ENCODE assay signal across 12 cellular contexts in the genomic region with DNA sequence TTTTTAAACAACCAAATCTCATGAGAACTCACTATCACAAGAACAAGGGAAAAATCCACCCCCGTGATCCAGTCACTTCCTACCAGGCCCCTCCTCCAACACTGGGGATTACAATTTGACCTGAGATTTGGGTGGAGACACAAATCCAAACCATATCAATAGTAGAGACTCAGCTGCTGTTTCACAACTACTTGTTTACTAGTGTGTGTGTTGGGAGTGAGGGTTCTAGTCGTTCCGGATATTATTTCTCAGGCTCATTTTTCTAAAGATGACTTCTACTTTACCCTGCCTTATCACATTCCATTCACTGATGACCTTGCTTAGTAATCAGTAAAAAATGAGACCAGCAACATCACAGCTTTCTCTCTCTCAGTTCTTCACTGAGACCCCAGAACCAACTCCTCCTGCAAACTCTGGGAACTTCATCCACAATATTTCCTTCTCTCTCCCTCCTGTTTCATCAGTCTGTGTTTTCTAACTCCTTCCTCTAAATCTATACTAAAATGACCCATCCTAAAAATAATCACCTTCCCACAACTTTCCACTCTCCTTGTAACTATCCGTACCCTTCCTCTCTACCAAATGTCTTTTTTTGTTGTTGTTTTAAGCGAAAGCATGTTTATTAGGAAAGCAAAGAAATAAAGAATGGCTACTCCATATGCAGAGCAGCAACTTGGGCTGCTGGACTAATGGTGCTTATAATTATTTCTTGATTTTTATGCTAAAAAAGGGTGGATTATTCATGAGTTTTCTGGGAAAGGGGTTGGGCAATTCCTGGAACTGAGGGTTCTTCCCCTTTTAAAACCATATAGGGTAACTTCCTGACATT.
DNase-seq lines count a peak whose midpoint lies in the region; ATAC-seq, FAIRE-seq and TF ChIP-seq lines count a peak whose summit lies in the region.
"Had no signal": no experiment of that assay in that cellular context is flagged by ENCODE, and none has a peak within 500 bp of the region (broad histone marks: within the 10 kb centered on the region; RNA-seq: fewer than 3 reads in every experiment).

No MANE protein-coding gene starts in this region.

- peaks cover 4% of the 10 kb centered on the region for H3K9me3 Mint-ChIP-seq in astrocyte (ENCODE audit: unreplicated experiment)
- H3K9me3 Mint-ChIP-seq in glutamatergic neuron (ENCODE audit: unreplicated experiment), result peaks cover 4% of the 10 kb centered on the region

- H3K4me2 ChIP-seq in astrocyte (ENCODE audit: low read length), result peak overlapping the region; percentile 74
- H3K4me2 ChIP-seq in smooth muscle cell, result peak overlapping the region; percentile 76

- intact Hi-C loops in right cardiac atrium (cut with DNase I), result no loop called here

- peaks cover 21% of the 10 kb centered on the region for H3K4me1 Mint-ChIP-seq in astrocyte (ENCODE audit: low read depth, unreplicated experiment)
- no peaks in the 10 kb centered on the region for H3K4me1 Mint-ChIP-seq in glutamatergic neuron (ENCODE audit: low read depth, unreplicated experiment)

- peak overlapping the region; percentile 65 for H3K9ac ChIP-seq in astrocyte (ENCODE audit: low read length)
- H3K9ac ChIP-seq in smooth muscle cell (ENCODE audit: low read depth), result no peak overlapping the region

- H3K27ac Mint-ChIP-seq in astrocyte (ENCODE audit: unreplicated experiment) (peak overlapping the region; percentile 95), glutamatergic neuron (ENCODE audit: unreplicated experiment) (no peak overlapping the region)
- H3K27ac Mint-ChIP-seq: dendritic cell treated with granulocyte-macrophage colony-stimulating factor and Interleukin-4, amounts not matched to agents 40 ng/mL and 50 ng/mL, for 4 days had no signal

- H3F3A ChIP-seq in smooth muscle cell (ENCODE audit: low read depth), result peaks cover 4% of the 10 kb centered on the region

- H3K79me2 ChIP-seq in astrocyte (ENCODE audit: insufficient read depth, low read length), result no peaks in the 10 kb centered on the region
- no peaks in the 10 kb centered on the region for H3K79me2 ChIP-seq in smooth muscle cell (ENCODE audit: low read depth)

- no peaks in the 10 kb centered on the region for H3K36me3 ChIP-seq in astrocyte (ENCODE audit: insufficient read depth, low read length)
- no peaks in the 10 kb centered on the region for H3K36me3 ChIP-seq in smooth muscle cell (ENCODE audit: low read depth)

- H3K4me3 ChIP-seq in astrocyte (ENCODE audit: insufficient read depth, low read depth, low read length), result peak overlapping the region; percentile 16
- H3K4me3 ChIP-seq in right cardiac atrium (ENCODE audit: low read length), result no peak overlapping the region
- H3K4me3 ChIP-seq in smooth muscle cell, result no peak overlapping the region
- H3K4me3 ChIP-seq: SK-N-MC had no signal

- H3K27me3 Mint-ChIP-seq in astrocyte (ENCODE audit: low read depth, unreplicated experiment), result peaks cover 4% of the 10 kb centered on the region
- H3K27me3 Mint-ChIP-seq in glutamatergic neuron (ENCODE audit: unreplicated experiment), result no peaks in the 10 kb centered on the region

- H3K4me3 Mint-ChIP-seq in astrocyte (ENCODE audit: unreplicated experiment), result peak overlapping the region; percentile 25
- H3K4me3 Mint-ChIP-seq in glutamatergic neuron (ENCODE audit: unreplicated experiment), result no peak overlapping the region
- H3K4me3 Mint-ChIP-seq: dendritic cell treated with granulocyte-macrophage colony-stimulating factor and Interleukin-4, amounts not matched to agents 40 ng/mL and 50 ng/mL, for 4 days had no signal

- H3K36me3 Mint-ChIP-seq in astrocyte (ENCODE audit: low read depth, unreplicated experiment), result no peaks in the 10 kb centered on the region
- no peaks in the 10 kb centered on the region for H3K36me3 Mint-ChIP-seq in glutamatergic neuron (ENCODE audit: unreplicated experiment)

- H4K20me1 ChIP-seq in astrocyte (ENCODE audit: insufficient read depth, low read length) (no peaks in the 10 kb centered on the region), smooth muscle cell (ENCODE audit: low read depth) (no peaks in the 10 kb centered on the region)

- ATAC-seq in right cardiac atrium (peak; percentile 80 to 82), HG03565 (IDR thresholded peaks at IDR 0.05; ENCODE audit: unreplicated experiment) (no peak)

- TF ChIP-seq CTCF in astrocyte (IDR thresholded peaks at IDR 0.05; ENCODE audit: insufficient read depth, low read depth, low read length), result no peak
- TF ChIP-seq CTCF in smooth muscle cell (IDR thresholded peaks at IDR 0.05; ENCODE audit: borderline replicate concordance, insufficient read depth, poor library complexity, severe bottlenecking), result no peak
- no peak for TF ChIP-seq CTCF in glutamatergic neuron (IDR thresholded peaks at IDR 0.05; ENCODE audit: partially characterized antibody, unreplicated experiment)

- H3K27ac ChIP-seq in astrocyte (ENCODE audit: low read depth, low read length), result peak overlapping the region; percentile 85
- H3K27ac ChIP-seq in right cardiac atrium (ENCODE audit: low read length), result peak overlapping the region; percentile 75
- H3K27ac ChIP-seq in smooth muscle cell (ENCODE audit: low read depth), result peak overlapping the region; percentile 87
- H3K27ac ChIP-seq: SK-N-MC had no signal

- peak overlapping the region; percentile 47 for H2AFZ ChIP-seq in astrocyte (ENCODE audit: low read depth, low read length)
- peak overlapping the region; percentile 37 for H2AFZ ChIP-seq in smooth muscle cell (ENCODE audit: low read depth)

- H3K4me1 ChIP-seq in astrocyte (ENCODE audit: insufficient read depth, low read length) (peaks cover 32% of the 10 kb centered on the region), right cardiac atrium (ENCODE audit: control insufficient read depth, insufficient read depth, low read length) (no peaks in the 10 kb centered on the region), smooth muscle cell (ENCODE audit: low read depth) (peaks cover 9% of the 10 kb centered on the region)

- FAIRE-seq in astrocyte (lab: Jason Lieb, UNC), result peak; percentile 23
- no peak for FAIRE-seq in urothelium cell line (lab: Jason Lieb, UNC)
- FAIRE-seq: GM19239 had no signal

- 45% methylated on average over 5 of the region's 5 CpGs for WGBS in right cardiac atrium
- WGBS in smooth muscle cell (ENCODE audit: low lambda C conversion rate), result 35% methylated on average over 5 of the region's 5 CpGs

- H3K9me3 ChIP-seq in astrocyte (ENCODE audit: insufficient read depth, low read depth, low read length), result no peaks in the 10 kb centered on the region
- H3K9me3 ChIP-seq in right cardiac atrium (ENCODE audit: control insufficient read depth, low read length), result no peaks in the 10 kb centered on the region
- H3K9me3 ChIP-seq in smooth muscle cell (replicated peaks; ENCODE audit: low read depth), result no peaks in the 10 kb centered on the region

- no peaks in the 10 kb centered on the region for H3K27me3 ChIP-seq in astrocyte (ENCODE audit: insufficient read depth, low read length)
- H3K27me3 ChIP-seq in right cardiac atrium (ENCODE audit: control insufficient read depth, insufficient read depth), result no peaks in the 10 kb centered on the region
- H3K27me3 ChIP-seq in smooth muscle cell (ENCODE audit: low read depth), result no peaks in the 10 kb centered on the region

- DNase-seq in HT1080 (ENCODE audit: low read depth), result peak; percentile 90
- DNase-seq in astrocyte (ENCODE audit: low read depth), result peak; percentile 85
- no peak for DNase-seq in right cardiac atrium
- no peak for DNase-seq in smooth muscle cell (lab: John Stamatoyannopoulos, UW; ENCODE audit: unreplicated experiment)
- no peak for DNase-seq in NCI-H1105 (lab: John Stamatoyannopoulos, UW)
- no peak for DNase-seq in urothelium cell line (ENCODE audit: low spot score)
- DNase-seq in glutamatergic neuron, result no peak
- DNase-seq: NCI-H1436 treated with DMSO at 0.1 percent for 48 hours had no signal

Comparison
In these comparisons a context has a peak if more than half of its experiments do, and no peak if none do; other contexts are left out.
1. DNase-seq: peak in HT1080 (single experiment) and astrocyte (single experiment); none in right cardiac atrium (0 of 3), smooth muscle cell (single experiment), NCI-H1105 (single experiment), urothelium cell line (single experiment) and glutamatergic neuron (single experiment).
2. Peak in every context shown above with its lines, with median percentiles within 50 percentile points of each other: H3K27ac ChIP-seq.